Comparison of ENCODE assay signal across 15 cellular contexts in the genomic region with DNA sequence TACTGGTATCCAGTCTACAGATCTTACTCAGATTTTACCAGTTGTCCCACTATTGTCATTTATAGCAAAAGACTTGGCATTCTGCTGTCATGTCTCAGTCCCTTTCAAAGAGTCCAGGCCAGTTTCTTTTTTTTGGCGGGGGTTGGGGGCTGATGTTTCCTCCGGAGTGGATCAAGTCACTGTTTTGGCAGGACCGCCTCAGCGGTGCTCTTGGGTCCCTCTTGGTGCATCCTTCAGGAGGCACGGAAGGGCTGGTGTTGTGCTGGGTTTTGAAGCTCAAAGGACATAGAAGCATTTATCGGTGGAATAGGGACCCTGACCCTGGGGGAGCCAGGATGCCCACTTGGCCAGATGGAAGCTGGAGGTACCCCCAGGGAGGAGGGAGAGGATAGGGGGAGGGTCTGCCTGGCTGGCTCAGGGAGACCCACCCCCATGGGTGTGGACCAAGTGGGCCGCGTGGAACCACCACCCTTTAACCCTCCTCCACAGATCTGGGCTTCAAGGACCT.
"Had no signal": no experiment of that assay in that cellular context is flagged by ENCODE, and none has a peak within 500 bp of the region (broad histone marks: within the 10 kb centered on the region; RNA-seq: fewer than 3 reads in every experiment).

No MANE protein-coding gene starts in this region.

- H3K4me3 ChIP-seq: body of pancreas, esophagus squamous epithelium, hepatocyte, left ventricle myocardium inferior, prostate gland had no signal

- DNase-seq: activated T-cell treated with anti-CD3 and anti-CD28 coated beads, Interleukin-2, amount 50 U/mL, for 1 hour; esophagus squamous epithelium; left ventricle myocardium inferior; nephron progenitor cell; stimulated activated CD4-positive, alpha-beta T cell treated with anti-CD3 and anti-CD28 coated beads, Interleukin-4, amount 100 ng/mL, for 4 hours; stimulated activated CD8-positive, alpha-beta memory T cell treated with anti-CD3 and anti-CD28 coated beads, Interleukin-4, amount 100 ng/mL, for 48 hours; T-helper 9 cell had no signal

- H3K27ac Mint-ChIP-seq: activated naive CD8-positive, alpha-beta T cell; nephron progenitor cell; stimulated activated naive CD8-positive, alpha-beta T cell treated with anti-CD3 and anti-CD28 coated beads, Interleukin-15, Interleukin-2, amounts not matched to agents 100 ng/mL and 50 ng/mL, for 24 hours had no signal

- H3K27me3 ChIP-seq: body of pancreas, esophagus squamous epithelium, hepatocyte had no signal

- FAIRE-seq: colon, small intestine had no signal

- H3K4me1 ChIP-seq: prostate gland had no signal

- H3K9me3 Mint-ChIP-seq: nephron progenitor cell; stimulated activated naive CD8-positive, alpha-beta T cell treated with anti-CD3 and anti-CD28 coated beads, Interleukin-15, Interleukin-2, amounts not matched to agents 100 ng/mL and 50 ng/mL, for 24 hours had no signal

- H3K27me3 Mint-ChIP-seq: activated naive CD8-positive, alpha-beta T cell; stimulated activated naive CD8-positive, alpha-beta T cell treated with anti-CD3 and anti-CD28 coated beads, Interleukin-15, Interleukin-2, amounts not matched to agents 100 ng/mL and 50 ng/mL, for 24 hours had no signal

- H3K9me3 ChIP-seq: body of pancreas, esophagus squamous epithelium, left ventricle myocardium inferior, prostate gland had no signal

- ATAC-seq: activated CD4-positive, CD25-positive, alpha-beta regulatory T cell treated with anti-CD3 and anti-CD28 coated beads, Interleukin-2, amount 50 U/mL, for 24 hours; body of pancreas had no signal

- H3K4me3 Mint-ChIP-seq: activated naive CD8-positive, alpha-beta T cell; nephron progenitor cell; stimulated activated naive CD8-positive, alpha-beta T cell treated with anti-CD3 and anti-CD28 coated beads, Interleukin-15, Interleukin-2, amounts not matched to agents 100 ng/mL and 50 ng/mL, for 24 hours had no signal

- H3K27ac ChIP-seq: body of pancreas, esophagus squamous epithelium, hepatocyte, left ventricle myocardium inferior, prostate gland had no signal
